In genomic region chr17:75205037-75205792, GRCh38 we compare ENCODE assay signal across 8 cellular contexts.
DNase-seq lines count a peak whose midpoint lies in the region; ATAC-seq, FAIRE-seq and TF ChIP-seq lines count a peak whose summit lies in the region.

Gene NUP85, plus strand, starts transcription at chr17:75205679. Its CDS starts 83 bp downstream, at chr17:75205762.

- H3K36me3 Mint-ChIP-seq in effector memory CD8-positive, alpha-beta T cell (ENCODE audit: insufficient read depth), result peaks cover 44% of the 10 kb centered on the region
- H3K36me3 Mint-ChIP-seq in memory B cell, result peaks cover 3% of the 10 kb centered on the region

- peaks cover 12 to 23% of the 10 kb centered on the region in 2 donors for H3K4me1 Mint-ChIP-seq in effector memory CD8-positive, alpha-beta T cell (ENCODE audit: low read depth in 2 of 2)
- peaks cover 10% of the 10 kb centered on the region for H3K4me1 Mint-ChIP-seq in memory B cell

- peak within 1 kb of the TSS; percentile 89 for H3K27ac ChIP-seq in C4-2B

- TF ChIP-seq CTCF in C4-2B (conservative IDR thresholded peaks at IDR 0.05), result no peak

- H3K27me3 Mint-ChIP-seq in effector memory CD8-positive, alpha-beta T cell, result no peaks in the 10 kb centered on the region
- no peaks in the 10 kb centered on the region for H3K27me3 Mint-ChIP-seq in memory B cell

- ATAC-seq in GM19455 (IDR thresholded peaks at IDR 0.05; ENCODE audit: unreplicated experiment) (peak; percentile 79), memory B cell (ENCODE audit: low read depth) (peak; percentile 85)
- ATAC-seq in effector memory CD8-positive, alpha-beta T cell (replicated peaks), result peak; percentile 85

- peak; percentile 89 for FAIRE-seq in HTR-8/SVneo (lab: Jason Lieb, UNC)

- H3K4me3 Mint-ChIP-seq in effector memory CD8-positive, alpha-beta T cell, result peak within 1 kb of the TSS; percentile 94 to 95
- H3K4me3 Mint-ChIP-seq in memory B cell, result peak within 1 kb of the TSS; percentile 96

- H3K9me3 Mint-ChIP-seq in effector memory CD8-positive, alpha-beta T cell, result no peaks in the 10 kb centered on the region
- no peaks in the 10 kb centered on the region for H3K9me3 Mint-ChIP-seq in memory B cell

- peak; percentile 100 for DNase-seq in HTR-8/SVneo (ENCODE audit: insufficient read length, low spot score)
- DNase-seq in NOMO-1 treated with DMSO at 0.1 percent for 48 hours (lab: John Stamatoyannopoulos, UW; ENCODE audit: unreplicated experiment), result peak; percentile 90
- DNase-seq in activated CD8-positive, alpha-beta memory T cell treated with anti-CD3 and anti-CD28 coated beads for 4 hours (ENCODE audit: low read depth in 2 of 2), result peak; percentile 81 to 84
- peak; percentile 90 to 91 (median 90) for DNase-seq in effector memory CD8-positive, alpha-beta T cell
- peak; percentile 90 to 96 for DNase-seq in memory B cell (ENCODE audit: low spot score in 2 of 2)
- peak; percentile 88 for DNase-seq in stimulated activated CD8-positive, alpha-beta memory T cell treated with anti-CD3 and anti-CD28 coated beads, Interleukin-12 subunit alpha, Interleukin-12 subunit beta, amount 100 ng/mL, for 1 hour (ENCODE audit: low read depth)

- H3K27ac Mint-ChIP-seq in effector memory CD8-positive, alpha-beta T cell, result peak within 1 kb of the TSS; percentile 96 to 99
- H3K27ac Mint-ChIP-seq in memory B cell, result peak within 1 kb of the TSS; percentile 96

Comparison
In these comparisons a context has a peak if more than half of its experiments do, and no peak if none do; other contexts are left out.
1. Peak in every context shown above with its lines: DNase-seq, ATAC-seq and H3K27ac ChIP-seq.